8 cellular contexts compared by ENCODE assay signal in genomic region chr3:65439641-65440040, GRCh38.
DNase-seq lines count a peak whose midpoint lies in the region; ATAC-seq and TF ChIP-seq lines count a peak whose summit lies in the region.

No MANE protein-coding gene starts in this region.

- peaks cover 10% of the 10 kb centered on the region; the same call in 1 of the 2 replicates for H3K36me3 Mint-ChIP-seq in HFFc6 (ENCODE audit: low read depth)
- no peaks in the 10 kb centered on the region for H3K36me3 Mint-ChIP-seq in activated T-helper 1 cell treated with anti-CD3 and anti-CD28 coated beads, Interleukin-12 subunit alpha, Interleukin-12 subunit beta, Interleukin-2, Interleukin-4 antibody, amounts not matched to agents 30 ng/mL and 10 ng/mL and 1 ng/mL, durations not matched to agents 14 hours and 24 hours and 36 hours (ENCODE audit: low read depth)

- 0 out of 2 replicates have a peak, but pooled peaks cover 3% of the 10 kb centered on the region for H3K36me3 ChIP-seq in RWPE2 (ENCODE audit: low read depth)

- H3K27ac ChIP-seq in C4-2B (no peak overlapping the region), RWPE2 (ENCODE audit: poor library complexity, severe bottlenecking) (no peak overlapping the region)

- H3K9me3 ChIP-seq in RWPE2 (ENCODE audit: severe bottlenecking), result no peaks in the 10 kb centered on the region

- DNase-seq in HFFc6 (peak; percentile 34), RWPE2 (ENCODE audit: low spot score) (no peak), fibroblast of mammary gland (ENCODE audit: low read depth) (peak; percentile 61), non-pigmented ciliary epithelial cell (ENCODE audit: low read depth) (peak; percentile 15)
- DNase-seq in activated T-helper 1 cell treated with anti-CD3 and anti-CD28 coated beads, Interleukin-12 subunit alpha, Interleukin-12 subunit beta, Interleukin-2, Interleukin-4 antibody, amounts not matched to agents 30 ng/mL and 10 ng/mL and 1 ng/mL, durations not matched to agents 14 hours and 24 hours and 36 hours (ENCODE audit: low spot score), result no peak
- no peak for DNase-seq in activated T-cell treated with anti-CD3 and anti-CD28 coated beads, Interleukin-2, amount 50 U/mL, for 48 hours

- H3K27ac Mint-ChIP-seq in HFFc6, result no peak overlapping the region
- no peak overlapping the region for H3K27ac Mint-ChIP-seq in activated T-helper 1 cell treated with anti-CD3 and anti-CD28 coated beads, Interleukin-12 subunit alpha, Interleukin-12 subunit beta, Interleukin-2, Interleukin-4 antibody, amounts not matched to agents 30 ng/mL and 10 ng/mL and 1 ng/mL, durations not matched to agents 14 hours and 24 hours and 36 hours

- no peak overlapping the region for H3K4me3 ChIP-seq in RWPE2 (ENCODE audit: severe bottlenecking)
- H3K4me3 ChIP-seq in fibroblast of mammary gland (ENCODE audit: control insufficient read depth, low read depth, low read length), result no peak overlapping the region

- peak; percentile 83 for ATAC-seq in RWPE2 (ENCODE audit: low read depth)
- ATAC-seq in HG03378 (IDR thresholded peaks at IDR 0.05; ENCODE audit: unreplicated experiment), result no peak

- no peaks in the 10 kb centered on the region for H3K27me3 ChIP-seq in RWPE2 (ENCODE audit: insufficient read depth, poor library complexity, severe bottlenecking)

- H3K27me3 Mint-ChIP-seq in HFFc6 (ENCODE audit: insufficient read depth), result no peaks in the 10 kb centered on the region
- H3K27me3 Mint-ChIP-seq in activated T-helper 1 cell treated with anti-CD3 and anti-CD28 coated beads, Interleukin-12 subunit alpha, Interleukin-12 subunit beta, Interleukin-2, Interleukin-4 antibody, amounts not matched to agents 30 ng/mL and 10 ng/mL and 1 ng/mL, durations not matched to agents 14 hours and 24 hours and 36 hours (ENCODE audit: insufficient read depth), result no peaks in the 10 kb centered on the region

- H3K4me1 Mint-ChIP-seq in HFFc6 (ENCODE audit: low read depth), result peaks cover 6% of the 10 kb centered on the region; the same call in 1 of the 2 replicates
- H3K4me1 Mint-ChIP-seq in activated T-helper 1 cell treated with anti-CD3 and anti-CD28 coated beads, Interleukin-12 subunit alpha, Interleukin-12 subunit beta, Interleukin-2, Interleukin-4 antibody, amounts not matched to agents 30 ng/mL and 10 ng/mL and 1 ng/mL, durations not matched to agents 14 hours and 24 hours and 36 hours (ENCODE audit: low read depth), result no peaks in the 10 kb centered on the region

- no peaks in the 10 kb centered on the region for H3K4me1 ChIP-seq in RWPE2 (ENCODE audit: insufficient read depth, poor library complexity, severe bottlenecking)

- no peak overlapping the region for H3K4me3 Mint-ChIP-seq in HFFc6
- no peak overlapping the region for H3K4me3 Mint-ChIP-seq in activated T-helper 1 cell treated with anti-CD3 and anti-CD28 coated beads, Interleukin-12 subunit alpha, Interleukin-12 subunit beta, Interleukin-2, Interleukin-4 antibody, amounts not matched to agents 30 ng/mL and 10 ng/mL and 1 ng/mL, durations not matched to agents 14 hours and 24 hours and 36 hours

- no peaks in the 10 kb centered on the region for H3K9me3 Mint-ChIP-seq in HFFc6
- H3K9me3 Mint-ChIP-seq in activated T-helper 1 cell treated with anti-CD3 and anti-CD28 coated beads, Interleukin-12 subunit alpha, Interleukin-12 subunit beta, Interleukin-2, Interleukin-4 antibody, amounts not matched to agents 30 ng/mL and 10 ng/mL and 1 ng/mL, durations not matched to agents 14 hours and 24 hours and 36 hours, result no peaks in the 10 kb centered on the region

- intact Hi-C loops in activated T-helper 1 cell treated with anti-CD3 and anti-CD28 coated beads, Interleukin-12 subunit alpha, Interleukin-12 subunit beta, Interleukin-2, Interleukin-4 antibody, amounts not matched to agents 30 ng/mL and 10 ng/mL and 1 ng/mL, durations not matched to agents 14 hours and 24 hours and 36 hours (cut with micrococcal nuclease), result no loop called here

- TF ChIP-seq CTCF in C4-2B (conservative IDR thresholded peaks at IDR 0.05), result peak; percentile 66
- TF ChIP-seq CTCF in HFFc6 (IDR thresholded peaks at IDR 0.05), result peak; percentile 75
- TF ChIP-seq CTCF in RWPE2 (IDR thresholded peaks at IDR 0.05; ENCODE audit: poor library complexity, severe bottlenecking), result peak; percentile 66
- TF ChIP-seq CTCF in fibroblast of mammary gland (conservative IDR thresholded peaks at IDR 0.05; ENCODE audit: control insufficient read depth, insufficient read depth, low read depth, low read length), result peak; percentile 60

Comparison
In these comparisons a context has a peak if more than half of its experiments do, and no peak if none do; other contexts are left out.
1. DNase-seq: peak in HFFc6 (single experiment), fibroblast of mammary gland (single experiment) and non-pigmented ciliary epithelial cell (single experiment); none in RWPE2 (single experiment), activated T-helper 1 cell treated with anti-CD3 and anti-CD28 coated beads, Interleukin-12 subunit alpha, Interleukin-12 subunit beta, Interleukin-2, Interleukin-4 antibody, amounts not matched to agents 30 ng/mL and 10 ng/mL and 1 ng/mL, durations not matched to agents 14 hours and 24 hours and 36 hours (single experiment) and activated T-cell treated with anti-CD3 and anti-CD28 coated beads, Interleukin-2, amount 50 U/mL, for 48 hours (0 of 2).
2. Peak in every context shown above with its lines, with median percentiles within 50 percentile points of each other: CTCF ChIP-seq.